In the genomic region with DNA sequence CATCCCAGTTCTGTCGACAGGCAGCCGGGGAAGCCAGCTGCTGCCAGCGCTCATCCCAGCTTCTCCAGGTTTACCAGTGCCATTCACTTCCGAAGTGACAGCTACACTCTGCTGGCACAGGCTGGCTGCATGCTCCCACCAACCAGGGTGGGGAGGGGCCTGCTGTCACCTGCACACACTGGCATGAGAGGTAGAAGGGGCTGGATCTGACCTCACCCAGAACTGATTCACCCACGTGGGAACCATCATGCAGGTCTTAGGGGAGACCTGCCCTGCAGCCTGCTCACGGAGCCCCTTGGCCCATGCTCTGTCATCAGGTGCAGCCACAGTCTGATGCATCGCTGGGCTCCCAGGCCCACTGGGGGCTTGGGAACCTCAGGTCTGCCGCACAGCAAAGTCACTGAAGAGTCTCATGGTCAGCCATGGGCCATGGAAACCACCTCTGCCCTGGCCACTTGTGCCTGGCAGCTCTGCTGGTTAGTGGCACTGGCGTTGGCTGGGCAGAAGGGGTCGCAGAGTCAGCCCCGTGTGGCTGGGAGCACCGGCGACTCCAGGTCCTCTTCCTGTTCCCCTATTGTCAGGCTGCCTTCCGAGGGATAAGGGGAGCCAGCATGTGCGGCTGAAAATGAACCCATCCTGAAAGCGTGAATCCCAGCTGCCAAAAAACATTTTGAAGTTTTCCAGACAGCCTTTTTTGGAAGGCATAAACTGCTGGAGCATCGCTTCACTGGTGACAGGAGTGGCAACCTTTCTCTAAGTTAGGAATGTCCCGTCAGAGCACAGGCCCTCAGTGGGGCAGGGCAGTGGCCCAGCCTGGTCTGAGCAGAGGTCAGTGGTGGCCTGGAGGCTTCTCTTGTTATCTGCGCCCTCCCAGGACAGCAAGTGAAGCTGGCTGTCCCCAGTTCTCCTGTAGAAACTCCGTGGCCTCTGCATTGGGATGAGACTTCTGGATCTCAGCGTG, we compare ENCODE assay signal across 18 cellular contexts.
DNase-seq lines count a peak whose midpoint lies in the region; ATAC-seq, FAIRE-seq and TF ChIP-seq lines count a peak whose summit lies in the region.
"Had no signal": no experiment of that assay in that cellular context is flagged by ENCODE, and none has a peak within 500 bp of the region (broad histone marks: within the 10 kb centered on the region; RNA-seq: fewer than 3 reads in every experiment).

No MANE protein-coding gene starts in this region.

- no peak overlapping the region for H3K23ac ChIP-seq in trophoblast cell (ENCODE audit: low read length)

- H2BK120ac ChIP-seq in trophoblast cell (ENCODE audit: insufficient read depth, low read length, poor library complexity) = no peak overlapping the region

- no peaks in the 10 kb centered on the region for H3K79me2 ChIP-seq in trophoblast cell (ENCODE audit: control insufficient read depth, insufficient read depth, low read length, poor library complexity)

- H3K27ac ChIP-seq in right atrium auricular region = no peak overlapping the region
- peak overlapping the region; percentile 51 for H3K27ac ChIP-seq in left ventricle myocardium inferior (replicated peaks)
- no peak overlapping the region for H3K27ac ChIP-seq in trophoblast cell (ENCODE audit: low read depth, low read length)
- no peak overlapping the region for H3K27ac ChIP-seq in prostate gland

- H3K4me3 ChIP-seq in right atrium auricular region (no peak overlapping the region), left ventricle myocardium inferior (no peak overlapping the region), trophoblast cell (ENCODE audit: low read depth, low read length) (no peak overlapping the region), prostate gland (no peak overlapping the region)

- no CpG with 5 or more reads among the region's 21 CpGs for WGBS in trophoblast cell (ENCODE audit: extremely low coverage, insufficient coverage, insufficient read length)
- whole genome bisulfite sequencing in prostate gland = 85% methylated on average over 19 of the region's 21 CpGs

- intact Hi-C loops in Right ventricle myocardium superior (cut with DNase I) = no loop called here
- intact Hi-C loops in left ventricle myocardium inferior (cut with micrococcal nuclease) = no loop called here
- intact Hi-C loops in prostate gland (cut with DNase I) = no loop called here

- no peak overlapping the region for H3K9ac ChIP-seq in trophoblast cell (ENCODE audit: low read length)

- H3K14ac ChIP-seq in trophoblast cell (ENCODE audit: low read length) = no peak overlapping the region

- H3K4me1 ChIP-seq in right atrium auricular region (peaks cover 0 to 4% of the 10 kb centered on the region in 2 donors), left ventricle myocardium inferior (peaks cover 21% of the 10 kb centered on the region), trophoblast cell (ENCODE audit: control insufficient read depth in 1 of 2, insufficient read depth in 2 of 2, low read length in 2 of 2) (peaks cover 10 to 15% of the 10 kb centered on the region in 2 experiments), prostate gland (replicated peaks) (no peaks in the 10 kb centered on the region)

- DNase-seq in Right ventricle myocardium superior (no peak), right atrium auricular region (ENCODE audit: low spot score) (no peak), left ventricle myocardium inferior (no peak), trophoblast cell (peak; percentile 83 to 87), urothelium cell line (ENCODE audit: low spot score) (no peak), Ammon's horn (ENCODE audit: low spot score) (no peak), prostate gland (ENCODE audit: low spot score) (no peak)
- DNase-seq: DMS79, MM.1S, NCI-H1105, NCI-H187 treated with DMSO at 0.1 percent for 48 hours, NCI-H2171 treated with DMSO at 0.1 percent for 48 hours, NCI-H774 had no signal

- ATAC-seq in Right ventricle myocardium superior (ENCODE audit: poor library complexity) = peak; percentile 81
- no peak for ATAC-seq in GM19328 (IDR thresholded peaks at IDR 0.05; ENCODE audit: unreplicated experiment)
- ATAC-seq: Panc1 had no signal

- no peak overlapping the region for H3K4ac ChIP-seq in trophoblast cell (ENCODE audit: low read depth, low read length)

- TF ChIP-seq POLR2A in prostate gland (IDR thresholded peaks at IDR 0.05) = no peak

- H4K12ac ChIP-seq in trophoblast cell (ENCODE audit: low read depth, low read length) = no peak overlapping the region

- H3K36me3 ChIP-seq in right atrium auricular region (no peaks in the 10 kb centered on the region), left ventricle myocardium inferior (peaks cover 5% of the 10 kb centered on the region), trophoblast cell (ENCODE audit: control insufficient read depth in 1 of 2, insufficient read depth in 2 of 2, low read length in 2 of 2) (no peaks in the 10 kb centered on the region), prostate gland (no peaks in the 10 kb centered on the region)

- no peak overlapping the region for H3K18ac ChIP-seq in trophoblast cell (ENCODE audit: low read length)

- TF ChIP-seq CTCF in right atrium auricular region (IDR thresholded peaks at IDR 0.05) (no peak), left ventricle myocardium inferior (IDR thresholded peaks at IDR 0.05; ENCODE audit: borderline replicate concordance) (no peak), prostate gland (IDR thresholded peaks at IDR 0.05) (no peak)

- H3K4me2 ChIP-seq in trophoblast cell (ENCODE audit: low read length) = no peak overlapping the region

- H2BK12ac ChIP-seq in trophoblast cell (ENCODE audit: low read length) = no peak overlapping the region

- H3K9me3 ChIP-seq in right atrium auricular region (no peaks in the 10 kb centered on the region), left ventricle myocardium inferior (replicated peaks) (no peaks in the 10 kb centered on the region), trophoblast cell (ENCODE audit: insufficient read depth, low read depth, low read length) (no peaks in the 10 kb centered on the region), prostate gland (no peaks in the 10 kb centered on the region)

- no peaks in the 10 kb centered on the region for H3K79me1 ChIP-seq in trophoblast cell (ENCODE audit: low read length)

- no peak overlapping the region for H2BK5ac ChIP-seq in trophoblast cell (ENCODE audit: low read depth, low read length, poor library complexity)

- H4K91ac ChIP-seq in trophoblast cell (ENCODE audit: low read depth, low read length) = no peak overlapping the region

- H4K8ac ChIP-seq in trophoblast cell (ENCODE audit: low read depth, low read length) = no peak overlapping the region

- peak; percentile 56 for FAIRE-seq in urothelium cell line (lab: Jason Lieb, UNC)
- FAIRE-seq: A204.1, G401.6, GM12892 had no signal

- H2AFZ ChIP-seq in trophoblast cell (ENCODE audit: insufficient read depth, low read length, poor library complexity) = no peak overlapping the region

- H3K27me3 ChIP-seq in right atrium auricular region (no peaks in the 10 kb centered on the region), left ventricle myocardium inferior (ENCODE audit: low read depth) (no peaks in the 10 kb centered on the region), trophoblast cell (ENCODE audit: insufficient read depth, low read length) (no peaks in the 10 kb centered on the region), prostate gland (replicated peaks; ENCODE audit: insufficient read depth) (no peaks in the 10 kb centered on the region)

- H2AK5ac ChIP-seq in trophoblast cell (ENCODE audit: low read length) = no peak overlapping the region

Comparison
In these comparisons a context has a peak if more than half of its experiments do, and no peak if none do; other contexts are left out.
1. DNase-seq: peak in trophoblast cell (2 of 2); none in Right ventricle myocardium superior (single experiment), right atrium auricular region (single experiment), left ventricle myocardium inferior (single experiment), urothelium cell line (single experiment), Ammon's horn (single experiment) and prostate gland (single experiment).